ENCODE assay signal across 1 cellular context in the genomic region with DNA sequence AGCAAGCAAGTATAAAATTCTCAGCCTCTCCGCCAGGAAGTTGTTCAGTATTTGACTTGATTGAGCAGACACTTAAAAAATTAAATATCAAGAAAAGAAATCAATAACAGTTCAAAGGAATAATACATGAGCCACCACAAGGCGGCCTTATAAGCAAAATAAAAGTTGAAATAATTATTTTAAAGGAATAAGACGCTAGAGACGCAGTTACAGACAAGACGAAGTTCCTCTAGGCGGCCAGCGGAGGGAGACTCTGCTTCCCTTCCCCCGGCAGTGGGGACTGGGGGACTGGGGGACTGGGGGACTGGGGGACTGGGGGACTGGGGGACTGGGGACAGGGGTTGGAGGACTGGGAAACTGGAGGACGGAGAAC.
TF ChIP-seq lines count a peak whose summit lies in the region.

No MANE protein-coding gene starts in this region.

TF ChIP-seq in K562, 482 proteins besides CTCF, POLR2A, EP300 and RAD21 (continued from another document):
- TF ChIP-seq, protein P1, sequence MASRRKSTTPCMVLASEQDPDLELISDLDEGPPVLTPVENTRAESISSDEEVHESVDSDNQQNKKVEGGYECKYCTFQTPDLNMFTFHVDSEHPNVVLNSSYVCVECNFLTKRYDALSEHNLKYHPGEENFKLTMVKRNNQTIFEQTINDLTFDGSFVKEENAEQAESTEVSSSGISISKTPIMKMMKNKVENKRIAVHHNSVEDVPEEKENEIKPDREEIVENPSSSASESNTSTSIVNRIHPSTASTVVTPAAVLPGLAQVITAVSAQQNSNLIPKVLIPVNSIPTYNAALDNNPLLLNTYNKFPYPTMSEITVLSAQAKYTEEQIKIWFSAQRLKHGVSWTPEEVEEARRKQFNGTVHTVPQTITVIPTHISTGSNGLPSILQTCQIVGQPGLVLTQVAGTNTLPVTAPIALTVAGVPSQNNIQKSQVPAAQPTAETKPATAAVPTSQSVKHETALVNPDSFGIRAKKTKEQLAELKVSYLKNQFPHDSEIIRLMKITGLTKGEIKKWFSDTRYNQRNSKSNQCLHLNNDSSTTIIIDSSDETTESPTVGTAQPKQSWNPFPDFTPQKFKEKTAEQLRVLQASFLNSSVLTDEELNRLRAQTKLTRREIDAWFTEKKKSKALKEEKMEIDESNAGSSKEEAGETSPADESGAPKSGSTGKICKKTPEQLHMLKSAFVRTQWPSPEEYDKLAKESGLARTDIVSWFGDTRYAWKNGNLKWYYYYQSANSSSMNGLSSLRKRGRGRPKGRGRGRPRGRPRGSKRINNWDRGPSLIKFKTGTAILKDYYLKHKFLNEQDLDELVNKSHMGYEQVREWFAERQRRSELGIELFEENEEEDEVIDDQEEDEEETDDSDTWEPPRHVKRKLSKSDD (conservative IDR thresholded peaks at IDR 0.05; ENCODE audit: low read length): no peak
- no peak for TF ChIP-seq RAD51 (IDR thresholded peaks at IDR 0.05; ENCODE audit: borderline replicate concordance, low read depth)
- TF ChIP-seq MBD2 (IDR thresholded peaks at IDR 0.05; ENCODE audit: borderline replicate concordance, low read depth): no peak
- TF ChIP-seq, protein P2, sequence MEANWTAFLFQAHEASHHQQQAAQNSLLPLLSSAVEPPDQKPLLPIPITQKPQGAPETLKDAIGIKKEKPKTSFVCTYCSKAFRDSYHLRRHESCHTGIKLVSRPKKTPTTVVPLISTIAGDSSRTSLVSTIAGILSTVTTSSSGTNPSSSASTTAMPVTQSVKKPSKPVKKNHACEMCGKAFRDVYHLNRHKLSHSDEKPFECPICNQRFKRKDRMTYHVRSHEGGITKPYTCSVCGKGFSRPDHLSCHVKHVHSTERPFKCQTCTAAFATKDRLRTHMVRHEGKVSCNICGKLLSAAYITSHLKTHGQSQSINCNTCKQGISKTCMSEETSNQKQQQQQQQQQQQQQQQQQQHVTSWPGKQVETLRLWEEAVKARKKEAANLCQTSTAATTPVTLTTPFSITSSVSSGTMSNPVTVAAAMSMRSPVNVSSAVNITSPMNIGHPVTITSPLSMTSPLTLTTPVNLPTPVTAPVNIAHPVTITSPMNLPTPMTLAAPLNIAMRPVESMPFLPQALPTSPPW (CRISPR knock-in tag; IDR thresholded peaks at IDR 0.05): peak; percentile 21; the same call in 1 of the 2 replicates
- no peak for TF ChIP-seq KHSRP (IDR thresholded peaks at IDR 0.05)
- TF ChIP-seq, protein P3, sequence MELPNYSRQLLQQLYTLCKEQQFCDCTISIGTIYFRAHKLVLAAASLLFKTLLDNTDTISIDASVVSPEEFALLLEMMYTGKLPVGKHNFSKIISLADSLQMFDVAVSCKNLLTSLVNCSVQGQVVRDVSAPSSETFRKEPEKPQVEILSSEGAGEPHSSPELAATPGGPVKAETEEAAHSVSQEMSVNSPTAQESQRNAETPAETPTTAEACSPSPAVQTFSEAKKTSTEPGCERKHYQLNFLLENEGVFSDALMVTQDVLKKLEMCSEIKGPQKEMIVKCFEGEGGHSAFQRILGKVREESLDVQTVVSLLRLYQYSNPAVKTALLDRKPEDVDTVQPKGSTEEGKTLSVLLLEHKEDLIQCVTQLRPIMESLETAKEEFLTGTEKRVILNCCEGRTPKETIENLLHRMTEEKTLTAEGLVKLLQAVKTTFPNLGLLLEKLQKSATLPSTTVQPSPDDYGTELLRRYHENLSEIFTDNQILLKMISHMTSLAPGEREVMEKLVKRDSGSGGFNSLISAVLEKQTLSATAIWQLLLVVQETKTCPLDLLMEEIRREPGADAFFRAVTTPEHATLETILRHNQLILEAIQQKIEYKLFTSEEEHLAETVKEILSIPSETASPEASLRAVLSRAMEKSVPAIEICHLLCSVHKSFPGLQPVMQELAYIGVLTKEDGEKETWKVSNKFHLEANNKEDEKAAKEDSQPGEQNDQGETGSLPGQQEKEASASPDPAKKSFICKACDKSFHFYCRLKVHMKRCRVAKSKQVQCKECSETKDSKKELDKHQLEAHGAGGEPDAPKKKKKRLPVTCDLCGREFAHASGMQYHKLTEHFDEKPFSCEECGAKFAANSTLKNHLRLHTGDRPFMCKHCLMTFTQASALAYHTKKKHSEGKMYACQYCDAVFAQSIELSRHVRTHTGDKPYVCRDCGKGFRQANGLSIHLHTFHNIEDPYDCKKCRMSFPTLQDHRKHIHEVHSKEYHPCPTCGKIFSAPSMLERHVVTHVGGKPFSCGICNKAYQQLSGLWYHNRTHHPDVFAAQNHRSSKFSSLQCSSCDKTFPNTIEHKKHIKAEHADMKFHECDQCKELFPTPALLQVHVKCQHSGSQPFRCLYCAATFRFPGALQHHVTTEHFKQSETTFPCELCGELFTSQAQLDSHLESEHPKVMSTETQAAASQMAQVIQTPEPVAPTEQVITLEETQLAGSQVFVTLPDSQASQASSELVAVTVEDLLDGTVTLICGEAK (IDR thresholded peaks at IDR 0.05): no peak
- TF ChIP-seq, protein P3 (CRISPR knock-in tag; IDR thresholded peaks at IDR 0.05): no peak
- TF ChIP-seq ELF2 (CRISPR knock-in tag; IDR thresholded peaks at IDR 0.05): no peak
- TF ChIP-seq GTF3C2 (IDR thresholded peaks at IDR 0.05; ENCODE audit: borderline replicate concordance, extremely low read depth, insufficient read length): no peak
- TF ChIP-seq, protein P4, sequence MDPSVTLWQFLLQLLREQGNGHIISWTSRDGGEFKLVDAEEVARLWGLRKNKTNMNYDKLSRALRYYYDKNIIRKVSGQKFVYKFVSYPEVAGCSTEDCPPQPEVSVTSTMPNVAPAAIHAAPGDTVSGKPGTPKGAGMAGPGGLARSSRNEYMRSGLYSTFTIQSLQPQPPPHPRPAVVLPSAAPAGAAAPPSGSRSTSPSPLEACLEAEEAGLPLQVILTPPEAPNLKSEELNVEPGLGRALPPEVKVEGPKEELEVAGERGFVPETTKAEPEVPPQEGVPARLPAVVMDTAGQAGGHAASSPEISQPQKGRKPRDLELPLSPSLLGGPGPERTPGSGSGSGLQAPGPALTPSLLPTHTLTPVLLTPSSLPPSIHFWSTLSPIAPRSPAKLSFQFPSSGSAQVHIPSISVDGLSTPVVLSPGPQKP (CRISPR knock-in tag; IDR thresholded peaks at IDR 0.05): no peak
